Comparison of ENCODE assay signal across 18 cellular contexts in the genomic region with DNA sequence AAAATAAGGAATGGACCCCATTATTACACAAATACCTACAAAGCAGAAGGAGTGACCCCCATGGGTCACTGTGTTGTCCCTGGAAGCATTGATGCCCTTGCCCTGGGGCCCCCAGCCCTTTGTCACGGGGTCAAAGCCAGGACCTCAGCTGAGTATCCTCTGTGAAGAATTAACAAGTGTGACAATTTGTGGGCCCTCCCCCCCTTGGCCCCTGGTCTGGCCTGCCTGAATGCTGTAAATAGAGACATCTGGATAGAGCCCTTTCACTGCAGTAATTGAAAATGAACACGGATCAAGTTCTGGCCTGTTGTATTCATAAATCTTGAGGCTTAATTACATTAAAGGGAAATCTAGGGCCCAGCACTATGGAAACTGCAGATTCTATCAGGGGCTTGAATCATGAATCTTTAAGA.
DNase-seq lines count a peak whose midpoint lies in the region; ATAC-seq and TF ChIP-seq lines count a peak whose summit lies in the region.
"Had no signal": no experiment of that assay in that cellular context is flagged by ENCODE, and none has a peak within 500 bp of the region (broad histone marks: within the 10 kb centered on the region; RNA-seq: fewer than 3 reads in every experiment).

No MANE protein-coding gene starts in this region.

- peak overlapping the region; percentile 49 for H3K4me3 Mint-ChIP-seq in neural crest cell
- no peak overlapping the region for H3K4me3 Mint-ChIP-seq in activated naive CD4-positive, alpha-beta T cell treated with anti-CD3 and anti-CD28 coated beads for 36 hours
- H3K4me3 Mint-ChIP-seq: activated CD4-positive, alpha-beta memory T cell treated with anti-CD3 and anti-CD28 coated beads, Interleukin-2, amount 10 ng/mL, durations not matched to agents 7 days and 5 days; activated T-helper 1 cell treated with anti-CD3 and anti-CD28 coated beads, Interleukin-12 subunit alpha, Interleukin-12 subunit beta, Interleukin-2, Interleukin-4 antibody, amounts not matched to agents 30 ng/mL and 10 ng/mL and 1 ng/mL, durations not matched to agents 14 hours and 24 hours and 36 hours; stimulated activated naive CD8-positive, alpha-beta T cell treated with anti-CD3 and anti-CD28 coated beads, Interleukin-15, Interleukin-2, amounts not matched to agents 100 ng/mL and 50 ng/mL, for 24 hours had no signal

- intact Hi-C loops in activated naive CD4-positive, alpha-beta T cell treated with anti-CD3 and anti-CD28 coated beads for 36 hours (cut with micrococcal nuclease) = no loop called here
- intact Hi-C loops in right cardiac atrium (cut with DNase I) = no loop called here
- intact Hi-C loops in left ventricle myocardium superior (cut with micrococcal nuclease) = no loop called here

- H3K27me3 ChIP-seq in right cardiac atrium (ENCODE audit: control insufficient read depth, insufficient read depth) = no peaks in the 10 kb centered on the region
- H3K27me3 ChIP-seq: foreskin keratinocyte, left lung, uterus had no signal

- no peaks in the 10 kb centered on the region for H3K4me1 ChIP-seq in right cardiac atrium (ENCODE audit: control insufficient read depth, insufficient read depth, low read length)
- H3K4me1 ChIP-seq: foreskin keratinocyte, left lung, prostate gland, uterus had no signal

- H3K27ac ChIP-seq in right cardiac atrium (ENCODE audit: low read length) = no peak overlapping the region
- H3K27ac ChIP-seq: foreskin keratinocyte, left lung, prostate gland, uterus had no signal

- H3K27me3 Mint-ChIP-seq in neural crest cell (ENCODE audit: low read depth) = peaks cover 40% of the 10 kb centered on the region
- H3K27me3 Mint-ChIP-seq in activated naive CD4-positive, alpha-beta T cell treated with anti-CD3 and anti-CD28 coated beads for 36 hours (ENCODE audit: low read depth) = no peaks in the 10 kb centered on the region
- H3K27me3 Mint-ChIP-seq: activated CD4-positive, alpha-beta memory T cell treated with anti-CD3 and anti-CD28 coated beads, Interleukin-2, amount 10 ng/mL, durations not matched to agents 7 days and 5 days; stimulated activated naive CD8-positive, alpha-beta T cell treated with anti-CD3 and anti-CD28 coated beads, Interleukin-15, Interleukin-2, amounts not matched to agents 100 ng/mL and 50 ng/mL, for 24 hours had no signal

- no peak for ATAC-seq in right cardiac atrium
- ATAC-seq in left ventricle myocardium superior = no peak
- ATAC-seq: foreskin keratinocyte, K562, left lung had no signal

- H3K27ac Mint-ChIP-seq in neural crest cell (ENCODE audit: unreplicated experiment) = peak overlapping the region; percentile 69
- no peak overlapping the region for H3K27ac Mint-ChIP-seq in activated naive CD4-positive, alpha-beta T cell treated with anti-CD3 and anti-CD28 coated beads for 36 hours
- H3K27ac Mint-ChIP-seq: activated CD4-positive, alpha-beta memory T cell treated with anti-CD3 and anti-CD28 coated beads, Interleukin-2, amount 10 ng/mL, durations not matched to agents 7 days and 5 days; activated T-helper 1 cell treated with anti-CD3 and anti-CD28 coated beads, Interleukin-12 subunit alpha, Interleukin-12 subunit beta, Interleukin-2, Interleukin-4 antibody, amounts not matched to agents 30 ng/mL and 10 ng/mL and 1 ng/mL, durations not matched to agents 14 hours and 24 hours and 36 hours; stimulated activated naive CD8-positive, alpha-beta T cell treated with anti-CD3 and anti-CD28 coated beads, Interleukin-15, Interleukin-2, amounts not matched to agents 100 ng/mL and 50 ng/mL, for 24 hours had no signal

- peaks cover 12% of the 10 kb centered on the region for H3K9me3 Mint-ChIP-seq in neural crest cell
- peaks cover 16% of the 10 kb centered on the region for H3K9me3 Mint-ChIP-seq in activated naive CD4-positive, alpha-beta T cell treated with anti-CD3 and anti-CD28 coated beads for 36 hours

- CTCF ChIA-PET in activated naive CD4-positive, alpha-beta T cell treated with anti-CD3 and anti-CD28 coated beads for 36 hours (lab: Charles Lee) = no interaction called here

- no peaks in the 10 kb centered on the region for H3K9me3 ChIP-seq in right cardiac atrium (ENCODE audit: control insufficient read depth, low read length)
- H3K9me3 ChIP-seq: prostate gland, uterus had no signal

- no peak for TF ChIP-seq CTCF in neural crest cell (conservative IDR thresholded peaks at IDR 0.05)

- H3K4me3 ChIP-seq in right cardiac atrium (ENCODE audit: low read length) = no peak overlapping the region
- H3K4me3 ChIP-seq: K562, left lung, prostate gland, uterus had no signal

- H3K4me1 Mint-ChIP-seq in neural crest cell = peaks cover 38% of the 10 kb centered on the region
- no peaks in the 10 kb centered on the region for H3K4me1 Mint-ChIP-seq in activated naive CD4-positive, alpha-beta T cell treated with anti-CD3 and anti-CD28 coated beads for 36 hours (ENCODE audit: low read depth)
- H3K4me1 Mint-ChIP-seq: activated CD4-positive, alpha-beta memory T cell treated with anti-CD3 and anti-CD28 coated beads, Interleukin-2, amount 10 ng/mL, durations not matched to agents 7 days and 5 days had no signal

- DNase-seq in DMS79 treated with DMSO at 0.1 percent for 48 hours (lab: John Stamatoyannopoulos, UW) = peak; percentile 59
- peak; percentile 73 to 75 for DNase-seq in NCI-H1930 (lab: John Stamatoyannopoulos, UW)
- peak; percentile 98 for DNase-seq in NCI-H748 (lab: John Stamatoyannopoulos, UW; ENCODE audit: unreplicated experiment)
- DNase-seq in neural crest cell (ENCODE audit: low read depth, low spot score) = peak; percentile 71
- no peak for DNase-seq in activated naive CD4-positive, alpha-beta T cell treated with anti-CD3 and anti-CD28 coated beads for 36 hours
- DNase-seq in right cardiac atrium = no peak
- DNase-seq in A172 (ENCODE audit: low spot score) = no peak
- no peak for DNase-seq in left ventricle myocardium superior
- DNase-seq: activated CD4-positive, alpha-beta memory T cell treated with anti-CD3 and anti-CD28 coated beads, Interleukin-2, amount 10 ng/mL, durations not matched to agents 7 days and 5 days; cerebellar nuclear complex; foreskin keratinocyte; left lung; NCI-H187 treated with DMSO at 0.1 percent for 48 hours; uterus had no signal

- 24% methylated on average over 2 of the region's 2 CpGs for WGBS in right cardiac atrium

- peaks cover 13% of the 10 kb centered on the region for H3K36me3 Mint-ChIP-seq in neural crest cell (ENCODE audit: low read depth)
- H3K36me3 Mint-ChIP-seq in activated naive CD4-positive, alpha-beta T cell treated with anti-CD3 and anti-CD28 coated beads for 36 hours (ENCODE audit: low read depth) = peaks cover 8% of the 10 kb centered on the region

Comparison
In these comparisons a context has a peak if more than half of its experiments do, and no peak if none do; other contexts are left out.
1. DNase-seq: peak in DMS79 treated with DMSO at 0.1 percent for 48 hours (single experiment), NCI-H1930 (2 of 2), NCI-H748 (single experiment) and neural crest cell (single experiment); none in activated naive CD4-positive, alpha-beta T cell treated with anti-CD3 and anti-CD28 coated beads for 36 hours (single experiment), right cardiac atrium (0 of 3), A172 (single experiment) and left ventricle myocardium superior (single experiment).